In the genomic region with DNA sequence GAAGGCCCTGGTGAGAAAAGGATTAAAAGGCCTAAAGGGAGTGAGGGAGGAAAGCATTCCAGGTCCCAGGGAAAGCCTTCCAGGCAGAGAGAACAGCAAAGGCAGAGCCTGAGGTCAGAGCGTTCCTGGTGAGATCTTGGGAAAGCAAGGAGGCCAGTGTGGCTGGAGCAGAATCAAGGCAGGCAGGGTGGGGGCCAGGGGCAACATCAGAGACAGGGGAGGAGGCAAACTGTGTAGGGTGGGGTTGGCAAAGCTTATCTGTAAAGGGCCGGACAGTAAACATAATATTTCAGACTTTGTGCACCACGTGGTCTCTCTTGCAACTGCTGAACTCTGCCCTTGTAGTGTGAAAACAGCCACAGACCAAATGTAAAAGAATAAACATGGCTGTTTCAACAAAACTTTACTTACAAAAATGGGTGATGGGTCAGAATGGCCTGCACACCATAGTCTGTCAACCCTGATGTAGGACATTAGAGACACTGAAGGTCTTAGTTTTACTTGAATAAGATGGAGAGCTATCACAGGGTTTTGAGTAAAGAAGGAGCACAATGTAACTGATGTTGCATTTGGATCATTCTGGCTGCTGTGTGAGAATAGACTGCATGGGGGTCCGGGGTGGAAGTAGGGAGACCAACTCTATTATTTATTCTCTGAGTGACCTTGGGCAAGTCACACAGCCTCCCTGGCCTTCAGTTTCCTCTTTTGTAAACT, we compare ENCODE assay signal across 17 cellular contexts. TPM values are rescaled to one million over a fixed set of nuclear protein-coding genes. Genes with fewer than 3 reads are reported as not detected.
A peak's percentile ranks its signal among the peaks of the same experiment; 100 is the strongest.
DNase-seq lines count a peak whose midpoint lies in the region; ATAC-seq and TF ChIP-seq lines count a peak whose summit lies in the region.
"Had no signal": no experiment of that assay in that cellular context is flagged by ENCODE, and none has a peak within 500 bp of the region (broad histone marks: within the 10 kb centered on the region; RNA-seq: fewer than 3 reads in every experiment).

No MANE protein-coding gene starts in this region.

- H3K27me3 ChIP-seq in right atrium auricular region (no peaks in the 10 kb centered on the region), smooth muscle cell (ENCODE audit: low read depth) (no peaks in the 10 kb centered on the region)

- H3K4me3 ChIP-seq in right atrium auricular region (no peak overlapping the region), smooth muscle cell (no peak overlapping the region)

- H3F3A ChIP-seq in smooth muscle cell (ENCODE audit: low read depth): no peaks in the 10 kb centered on the region

- peak overlapping the region; percentile 30 for H2AFZ ChIP-seq in smooth muscle cell (ENCODE audit: low read depth)

- H3K79me2 ChIP-seq in smooth muscle cell (ENCODE audit: low read depth): no peaks in the 10 kb centered on the region

- H3K9ac ChIP-seq in smooth muscle cell (ENCODE audit: low read depth): no peak overlapping the region

- WGBS in smooth muscle cell (ENCODE audit: low lambda C conversion rate): 44% methylated on average over 4 of the region's 4 CpGs

- H3K4me2 ChIP-seq in smooth muscle cell: peak overlapping the region; percentile 14

- H4K20me1 ChIP-seq in smooth muscle cell (ENCODE audit: low read depth): no peaks in the 10 kb centered on the region

- H3K36me3 ChIP-seq in right atrium auricular region: no peaks in the 10 kb centered on the region
- H3K36me3 ChIP-seq in smooth muscle cell (ENCODE audit: low read depth): no peaks in the 10 kb centered on the region

- no peak for TF ChIP-seq CTCF in right atrium auricular region (IDR thresholded peaks at IDR 0.05)
- no peak for TF ChIP-seq CTCF in smooth muscle cell (IDR thresholded peaks at IDR 0.05; ENCODE audit: borderline replicate concordance, insufficient read depth, poor library complexity, severe bottlenecking)

- ATAC-seq in GM18861 (IDR thresholded peaks at IDR 0.05; ENCODE audit: unreplicated experiment): no peak
- no peak for ATAC-seq in GM19463 (IDR thresholded peaks at IDR 0.05; ENCODE audit: unreplicated experiment)
- ATAC-seq: stimulated activated memory B cell treated with anti-CD40 and anti-IgM and Interleukin-4, amounts not matched to agents 10 μg/mL and 1 μg/mL and 100 μg/mL, for 72 hours had no signal

- no peaks in the 10 kb centered on the region for H3K9me3 ChIP-seq in right atrium auricular region
- H3K9me3 ChIP-seq in smooth muscle cell (replicated peaks; ENCODE audit: low read depth): no peaks in the 10 kb centered on the region

- DNase-seq in GM03348 (ENCODE audit: low spot score) (peak; percentile 40), amniotic epithelial cell (ENCODE audit: low read depth) (peak; percentile 99), right atrium auricular region (ENCODE audit: low spot score) (peak; percentile 67), smooth muscle cell (lab: John Stamatoyannopoulos, UW; ENCODE audit: unreplicated experiment) (no peak), NCI-H2171 treated with DMSO at 0.1 percent for 48 hours (lab: John Stamatoyannopoulos, UW) (no peak)
- DNase-seq in activated effector memory CD4-positive, alpha-beta T cell treated with Interleukin-2 at 50 U/mL for 16 hours: no peak
- DNase-seq: activated naive CD4-positive, alpha-beta T cell; CD4-positive, CD25-positive, alpha-beta regulatory T cell; HCEC 1CT; NCI-H1092; NCI-H510A; stimulated activated CD4-positive, alpha-beta T cell treated with anti-CD3 and anti-CD28 coated beads, Interleukin-4, amount 100 ng/mL, for 24 hours had no signal

- H3K4me1 ChIP-seq in right atrium auricular region (peaks cover 0 to 17% of the 10 kb centered on the region in 2 donors), smooth muscle cell (ENCODE audit: low read depth) (peaks cover 3% of the 10 kb centered on the region)

- peak overlapping the region; percentile 9 to 26 for H3K27ac ChIP-seq in right atrium auricular region
- peak overlapping the region; percentile 5 for H3K27ac ChIP-seq in smooth muscle cell (ENCODE audit: low read depth)

RNA-seq across cellular contexts. Expression of a gene that starts 13.2 kb away (rescaled TPM):
- total RNA-seq in right atrium auricular region (10 to 100 TPM; 16.0 to 33.6 TPM), smooth muscle cell (13.1 and 15.7 TPM in 2 replicates)
- 13.3 and 18.1 TPM in 2 replicates for polyA plus RNA-seq in smooth muscle cell

RNA-seq across cellular contexts. Expression of a gene that starts 37.0 kb away (rescaled TPM):
- total RNA-seq in right atrium auricular region: 10 to 100 TPM; 36.8 to 38.2 TPM
- 39.3 and 49.4 TPM in 2 replicates for total RNA-seq in smooth muscle cell
- 45.8 and 47.9 TPM in 2 replicates for polyA plus RNA-seq in smooth muscle cell

RNA-seq across cellular contexts. Expression of a gene that starts 41.0 kb away (rescaled TPM):
- total RNA-seq in right atrium auricular region (under 1 TPM; 0.56 to 0.71 TPM), smooth muscle cell (not detected in 2 replicates)
- polyA plus RNA-seq in smooth muscle cell: 0.05 and 0.53 TPM in 2 replicates
- total RNA-seq: bronchial epithelial cell; CD4-positive, CD25-positive, alpha-beta regulatory T cell; HT1080 had no signal
- polyA plus RNA-seq: CD4-positive, CD25-positive, alpha-beta regulatory T cell had no signal

RNA-seq across cellular contexts. Expression of a gene that starts 54.9 kb away (rescaled TPM):
- total RNA-seq in right atrium auricular region (10 to 100 TPM; 21.9 to 22.1 TPM), smooth muscle cell (30.5 and 37.3 TPM in 2 replicates)
- 28.5 and 38.4 TPM in 2 replicates for polyA plus RNA-seq in smooth muscle cell

Comparison
In these comparisons a context has a peak if more than half of its experiments do, and no peak if none do; other contexts are left out.
1. DNase-seq: peak in GM03348 (single experiment), amniotic epithelial cell (single experiment) and right atrium auricular region (single experiment); none in smooth muscle cell (single experiment), activated effector memory CD4-positive, alpha-beta T cell treated with Interleukin-2 at 50 U/mL for 16 hours (single experiment) and NCI-H2171 treated with DMSO at 0.1 percent for 48 hours (single experiment).